In the genomic region with DNA sequence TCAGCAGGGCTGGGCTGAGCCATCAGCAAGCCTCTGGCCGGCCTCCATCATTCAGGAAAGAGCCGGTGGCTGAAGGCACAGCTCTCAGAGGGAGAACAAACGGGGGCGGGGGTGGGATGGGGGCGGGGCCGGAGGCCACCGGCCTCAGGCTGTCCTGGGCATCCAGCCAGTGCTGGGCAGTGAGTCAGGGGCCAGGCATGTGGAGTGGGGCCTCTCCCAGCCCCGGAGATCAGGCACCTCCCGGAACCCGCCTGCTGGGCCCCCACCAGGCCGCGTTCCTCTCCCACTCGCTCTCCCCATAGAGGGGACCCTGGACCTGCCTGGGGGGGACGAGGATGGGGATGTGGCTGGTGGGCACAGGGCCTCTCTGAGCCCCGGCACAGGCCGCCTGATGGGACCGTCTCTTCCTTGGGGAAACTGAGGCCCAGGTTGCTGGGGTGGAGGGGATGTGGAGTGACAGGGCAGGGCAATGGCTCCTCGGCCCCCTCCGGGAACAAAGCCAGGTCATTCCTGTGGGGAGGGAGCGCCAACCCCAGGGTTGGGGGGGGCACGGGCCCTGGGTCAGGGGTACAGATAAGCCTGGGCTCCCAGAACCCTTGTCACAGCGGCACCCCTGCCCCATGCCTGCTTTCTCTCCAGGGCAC, we compare ENCODE assay signal across 1 cellular context.
TF ChIP-seq lines count a peak whose summit lies in the region.

No MANE protein-coding gene starts in this region.

TF ChIP-seq in SK-N-SH, 30 proteins besides CTCF, POLR2A, EP300 and RAD21 (continued from another document):
- peak; percentile 50; the same call in 1 of the 2 replicates for TF ChIP-seq TAF1 (IDR thresholded peaks at IDR 0.05; ENCODE audit: borderline replicate concordance, low read depth, low read length)
- TF ChIP-seq, protein P1, sequence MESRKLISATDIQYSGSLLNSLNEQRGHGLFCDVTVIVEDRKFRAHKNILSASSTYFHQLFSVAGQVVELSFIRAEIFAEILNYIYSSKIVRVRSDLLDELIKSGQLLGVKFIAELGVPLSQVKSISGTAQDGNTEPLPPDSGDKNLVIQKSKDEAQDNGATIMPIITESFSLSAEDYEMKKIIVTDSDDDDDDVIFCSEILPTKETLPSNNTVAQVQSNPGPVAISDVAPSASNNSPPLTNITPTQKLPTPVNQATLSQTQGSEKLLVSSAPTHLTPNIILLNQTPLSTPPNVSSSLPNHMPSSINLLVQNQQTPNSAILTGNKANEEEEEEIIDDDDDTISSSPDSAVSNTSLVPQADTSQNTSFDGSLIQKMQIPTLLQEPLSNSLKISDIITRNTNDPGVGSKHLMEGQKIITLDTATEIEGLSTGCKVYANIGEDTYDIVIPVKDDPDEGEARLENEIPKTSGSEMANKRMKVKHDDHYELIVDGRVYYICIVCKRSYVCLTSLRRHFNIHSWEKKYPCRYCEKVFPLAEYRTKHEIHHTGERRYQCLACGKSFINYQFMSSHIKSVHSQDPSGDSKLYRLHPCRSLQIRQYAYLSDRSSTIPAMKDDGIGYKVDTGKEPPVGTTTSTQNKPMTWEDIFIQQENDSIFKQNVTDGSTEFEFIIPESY (IDR thresholded peaks at IDR 0.05; ENCODE audit: borderline replicate concordance, low read depth), result no peak
- no peak for TF ChIP-seq SMC3 (IDR thresholded peaks at IDR 0.05; ENCODE audit: low read depth, low read length)
- TF ChIP-seq MEF2A (IDR thresholded peaks at IDR 0.05; ENCODE audit: borderline replicate concordance, low read depth), result no peak
